10 cellular contexts compared by ENCODE assay signal in genomic region chr3:24522155-24522579, GRCh38. TPM values are rescaled to one million over a fixed set of nuclear protein-coding genes. Genes with fewer than 3 reads are reported as not detected.
DNase-seq lines count a peak whose midpoint lies in the region; ATAC-seq and TF ChIP-seq lines count a peak whose summit lies in the region.
"Had no signal": no experiment of that assay in that cellular context is flagged by ENCODE, and none has a peak within 500 bp of the region (broad histone marks: within the 10 kb centered on the region; RNA-seq: fewer than 3 reads in every experiment).

No MANE protein-coding gene starts in this region.

- DNase-seq in Caco-2 = peak; percentile 8 to 36
- no peak for DNase-seq in astrocyte of the spinal cord (ENCODE audit: low read depth, low spot score)
- DNase-seq in prostate gland (ENCODE audit: low spot score) = no peak
- DNase-seq in NCI-H82 treated with DMSO at 0.1 percent for 48 hours (lab: John Stamatoyannopoulos, UW; ENCODE audit: unreplicated experiment) = no peak
- no peak for DNase-seq in NCI-H524 (lab: John Stamatoyannopoulos, UW)
- DNase-seq in stimulated activated CD4-positive, alpha-beta T cell treated with anti-CD3 and anti-CD28 coated beads, Interleukin-4, amount 100 ng/mL, for 4 hours = no peak
- DNase-seq: activated gamma-delta T cell, SIG-M5 had no signal

- intact Hi-C loops in Caco-2 (cut with micrococcal nuclease; ENCODE audit: unreplicated experiment) = loop anchor here (5.0 kb wide), 1 partner anchor 160 kb away; no protein-coding TSS in a partner anchor
- intact Hi-C loops in prostate gland (cut with DNase I) = loop anchor here (10.0 kb wide), 1 partner anchor 163 kb away; no protein-coding TSS in a partner anchor

- POLR2A ChIA-PET in Caco-2 (lab: Charles Lee) = no interaction called here

- H3K4me3 ChIP-seq in Caco-2 (ENCODE audit: low read depth, low read length) = peak overlapping the region; percentile 51
- H3K4me3 ChIP-seq in astrocyte of the spinal cord (ENCODE audit: low read depth, low read length) = peak overlapping the region; percentile 48
- H3K4me3 ChIP-seq in iPS-18a (ENCODE audit: low read length) = peak overlapping the region; percentile 60
- H3K4me3 ChIP-seq in prostate gland = peak overlapping the region; percentile 62 to 74

- H3K9me3 Mint-ChIP-seq in Caco-2 (ENCODE audit: unreplicated experiment) = no peaks in the 10 kb centered on the region

- H3K4me1 Mint-ChIP-seq in Caco-2 (ENCODE audit: low read depth, unreplicated experiment) = peaks cover 33% of the 10 kb centered on the region

- CTCF ChIA-PET in Caco-2 (lab: Charles Lee) = no interaction called here

- H3K4me1 ChIP-seq in Caco-2 = peaks cover 41% of the 10 kb centered on the region
- peaks cover 18% of the 10 kb centered on the region for H3K4me1 ChIP-seq in iPS-18a (ENCODE audit: control insufficient read depth, low read depth, low read length)
- no peaks in the 10 kb centered on the region for H3K4me1 ChIP-seq in prostate gland (replicated peaks)

- no peaks in the 10 kb centered on the region for H3K36me3 ChIP-seq in Caco-2 (ENCODE audit: control insufficient read depth, insufficient read depth, low read length)
- H3K36me3 ChIP-seq in iPS-18a (ENCODE audit: control insufficient read depth, low read depth, low read length) = no peaks in the 10 kb centered on the region
- H3K36me3 ChIP-seq in prostate gland = no peaks in the 10 kb centered on the region

- BruUV-seq in Caco-2 (replicated peaks; lab: Mats Ljungman, UMichigan) = no TSS peak

- TF ChIP-seq CTCF in Caco-2 (IDR thresholded peaks at IDR 0.05; ENCODE audit: insufficient read depth in 1 of 2, low read depth in 1 of 2, low read length in 1 of 2, severe bottlenecking in 1 of 2, unreplicated experiment in 1 of 2) = no peak
- no peak for TF ChIP-seq CTCF in astrocyte of the spinal cord (IDR thresholded peaks at IDR 0.05; ENCODE audit: low read depth, low read length)
- TF ChIP-seq CTCF in prostate gland (IDR thresholded peaks at IDR 0.05) = no peak

- H3K36me3 Mint-ChIP-seq in Caco-2 (ENCODE audit: insufficient read depth, unreplicated experiment) = no peaks in the 10 kb centered on the region

- whole genome bisulfite sequencing in prostate gland = 50% methylated on average over 15 of the region's 15 CpGs

- H3K9me3 ChIP-seq in Caco-2 = no peaks in the 10 kb centered on the region
- no peaks in the 10 kb centered on the region for H3K9me3 ChIP-seq in iPS-18a (ENCODE audit: control insufficient read depth, low read depth, low read length)
- H3K9me3 ChIP-seq in prostate gland = no peaks in the 10 kb centered on the region

- in situ Hi-C loops in astrocyte of the spinal cord (cut with HindIII; ENCODE audit: low sequenced_read_pairs) = no loop called here

- H3K4me3 Mint-ChIP-seq in Caco-2 (ENCODE audit: unreplicated experiment) = peak overlapping the region; percentile 79

- TF ChIP-seq POLR2A in prostate gland (IDR thresholded peaks at IDR 0.05) = no peak

- H3K9ac ChIP-seq in iPS-18a (ENCODE audit: low read length) = no peak overlapping the region

- no peaks in the 10 kb centered on the region for H3K27me3 Mint-ChIP-seq in Caco-2 (ENCODE audit: insufficient read depth, unreplicated experiment)

- H3K27ac ChIP-seq in iPS-18a (ENCODE audit: low read length) (no peak overlapping the region), prostate gland (peak overlapping the region; percentile 71 to 76)

- H3K27ac Mint-ChIP-seq in Caco-2 (ENCODE audit: unreplicated experiment) = no peak overlapping the region

- no peak for ATAC-seq in GM19455 (IDR thresholded peaks at IDR 0.05; ENCODE audit: unreplicated experiment)

- H3K27me3 ChIP-seq in Caco-2 (replicated peaks; ENCODE audit: control insufficient read depth, insufficient read depth, low read length) (no peaks in the 10 kb centered on the region), iPS-18a (ENCODE audit: control insufficient read depth, insufficient read depth, low read length) (peaks cover 59% of the 10 kb centered on the region), prostate gland (replicated peaks; ENCODE audit: insufficient read depth) (no peaks in the 10 kb centered on the region)

RNA-seq across cellular contexts. Expression of gene THRB, which starts 27.5 kb away (rescaled TPM):
- total RNA-seq in Caco-2 (2022) (17.5 and 19.4 TPM in 2 replicates), prostate gland (10 to 100 TPM; 13.0 to 39.6 TPM)

Comparison
In these comparisons a context has a peak if more than half of its experiments do, and no peak if none do; other contexts are left out.
1. DNase-seq: peak in Caco-2 (2 of 2); none in astrocyte of the spinal cord (single experiment), prostate gland (single experiment), NCI-H82 treated with DMSO at 0.1 percent for 48 hours (single experiment), NCI-H524 (0 of 2) and stimulated activated CD4-positive, alpha-beta T cell treated with anti-CD3 and anti-CD28 coated beads, Interleukin-4, amount 100 ng/mL, for 4 hours (0 of 2).
2. Peak in every context shown above with its lines, with median percentiles within 50 percentile points of each other: H3K4me3 ChIP-seq.